In genomic region chr2:240722796-240723735, GRCh38 we compare ENCODE assay signal across 22 cellular contexts. TPM values are rescaled to one million over a fixed set of nuclear protein-coding genes. Genes with fewer than 3 reads are reported as not detected.
"Had no signal": no experiment of that assay in that cellular context is flagged by ENCODE, and none has a peak within 500 bp of the region (broad histone marks: within the 10 kb centered on the region; RNA-seq: fewer than 3 reads in every experiment).

No MANE protein-coding gene starts in this region.

- H3K36me3 ChIP-seq: gastrocnemius medialis, heart left ventricle, left ventricle myocardium inferior, ovary, thyroid gland had no signal

- H3K4me3 Mint-ChIP-seq: activated naive CD8-positive, alpha-beta T cell; stimulated activated naive B cell treated with anti-CD40 and anti-IgM and Interleukin-4, amounts not matched to agents 10 μg/mL and 1 μg/mL and 100 μg/mL, for 72 hours had no signal

- H3K27ac Mint-ChIP-seq: activated naive CD8-positive, alpha-beta T cell had no signal

- ATAC-seq: gastrocnemius medialis; heart left ventricle; psoas muscle; sciatic nerve; stimulated activated naive B cell treated with anti-CD40 and anti-IgM and Interleukin-4, amounts not matched to agents 10 μg/mL and 1 μg/mL and 100 μg/mL, for 72 hours had no signal

- H3K27me3 ChIP-seq: gastrocnemius medialis, heart left ventricle, ovary, thyroid gland had no signal

- H3K27me3 Mint-ChIP-seq: activated naive CD8-positive, alpha-beta T cell had no signal

- H3K9me3 Mint-ChIP-seq: stimulated activated naive B cell treated with anti-CD40 and anti-IgM and Interleukin-4, amounts not matched to agents 10 μg/mL and 1 μg/mL and 100 μg/mL, for 72 hours had no signal

- H3K36me3 Mint-ChIP-seq: activated naive CD8-positive, alpha-beta T cell; stimulated activated naive B cell treated with anti-CD40 and anti-IgM and Interleukin-4, amounts not matched to agents 10 μg/mL and 1 μg/mL and 100 μg/mL, for 72 hours had no signal

- FAIRE-seq: colon had no signal

- DNase-seq: activated CD4-positive, alpha-beta T cell treated with anti-CD3 and anti-CD28 coated beads, Interleukin-2, amount 50 U/mL, for 1 hour; activated CD4-positive, CD25-positive, alpha-beta regulatory T cell treated with anti-CD3 and anti-CD28 coated beads, Interleukin-2, amount 50 U/mL, for 72 hours; activated CD8-positive, alpha-beta memory T cell treated with anti-CD3 and anti-CD28 coated beads for 24 hours; gastrocnemius medialis; heart left ventricle; left ventricle myocardium inferior; mammary epithelial cell; ovary; psoas muscle; stimulated activated naive B cell treated with anti-CD40 and anti-IgM and Interleukin-4, amounts not matched to agents 10 μg/mL and 1 μg/mL and 100 μg/mL, for 72 hours; T1000; thyroid gland had no signal

- H3K27ac ChIP-seq: gastrocnemius medialis, heart left ventricle, left ventricle myocardium inferior, ovary, psoas muscle, thyroid gland had no signal

- H3K4me3 ChIP-seq: gastrocnemius medialis, heart left ventricle, left ventricle myocardium inferior, ovary, psoas muscle, thyroid gland had no signal

- H3K4me1 Mint-ChIP-seq: stimulated activated naive B cell treated with anti-CD40 and anti-IgM and Interleukin-4, amounts not matched to agents 10 μg/mL and 1 μg/mL and 100 μg/mL, for 72 hours had no signal

RNA-seq across cellular contexts. Expression of gene AQP12A, which starts 31.4 kb away (rescaled TPM):
- total RNA-seq: cardiac septum; epithelial cell of proximal tubule; gastrocnemius medialis; heart left ventricle; kidney epithelial cell; left ventricle myocardium inferior; mammary epithelial cell; myocyte; ovary; psoas muscle; sciatic nerve; subcutaneous adipose tissue; T-helper 1 cell treated with Interleukin-12 subunit alpha and Interleukin-12 subunit beta and Interleukin-4 antibody, amounts not matched to agents 30 ng/mL and 1 ng/mL, for 36 hours; thyroid gland; urinary bladder had no signal

RNA-seq across cellular contexts. Expression of gene AQP12B, which starts 40.4 kb away (rescaled TPM):
- total RNA-seq: cardiac septum; epithelial cell of proximal tubule; gastrocnemius medialis; heart left ventricle; kidney epithelial cell; left ventricle myocardium inferior; mammary epithelial cell; myocyte; psoas muscle; sciatic nerve; subcutaneous adipose tissue; T-helper 1 cell treated with Interleukin-12 subunit alpha and Interleukin-12 subunit beta and Interleukin-4 antibody, amounts not matched to agents 30 ng/mL and 1 ng/mL, for 36 hours; urinary bladder had no signal
